Comparison of ENCODE assay signal across 9 cellular contexts in genomic region chr12:124884587-124885438, GRCh38. TPM values are rescaled to one million over a fixed set of nuclear protein-coding genes. Genes with fewer than 3 reads are reported as not detected.
DNase-seq lines count a peak whose midpoint lies in the region; ATAC-seq and TF ChIP-seq lines count a peak whose summit lies in the region.
"Had no signal": no experiment of that assay in that cellular context is flagged by ENCODE, and none has a peak within 500 bp of the region (broad histone marks: within the 10 kb centered on the region; RNA-seq: fewer than 3 reads in every experiment).

No MANE protein-coding gene starts in this region.

- TF ChIP-seq CTCF in Calu3 (IDR thresholded peaks at IDR 0.05; ENCODE audit: unreplicated experiment) = no peak
- no peak for TF ChIP-seq CTCF in WERI-Rb-1 (IDR thresholded peaks at IDR 0.05; ENCODE audit: low read depth, low read length)

- H3K36me3 ChIP-seq in WERI-Rb-1 = no peaks in the 10 kb centered on the region

- no peaks in the 10 kb centered on the region for H3K27me3 Mint-ChIP-seq in Calu3 (ENCODE audit: unreplicated experiment)

- intact Hi-C loops in Calu3 (cut with micrococcal nuclease; ENCODE audit: unreplicated experiment) = no loop called here

- peaks cover 15% of the 10 kb centered on the region for H3K4me1 Mint-ChIP-seq in Calu3 (ENCODE audit: low read depth, unreplicated experiment)
- H3K4me1 Mint-ChIP-seq in stimulated activated effector memory CD8-positive, alpha-beta T cell treated with anti-CD3 and anti-CD28 coated beads, Interleukin-12 subunit alpha, Interleukin-12 subunit beta, amount 100 ng/mL, for 72 hours = peaks cover 9% of the 10 kb centered on the region
- H3K4me1 Mint-ChIP-seq: neural crest cell had no signal

- BruUV-seq in Calu3 (replicated peaks; lab: Mats Ljungman, UMichigan) = no TSS peak

- peak; percentile 52 for DNase-seq in Calu3
- peak; percentile 65 for DNase-seq in WERI-Rb-1
- no peak for DNase-seq in NOMO-1 treated with DMSO at 0.1 percent for 48 hours (lab: John Stamatoyannopoulos, UW; ENCODE audit: unreplicated experiment)
- DNase-seq in stimulated activated CD4-positive, alpha-beta T cell treated with anti-CD3 and anti-CD28 coated beads, Interleukin-4, amount 100 ng/mL, for 24 hours = no peak
- no peak for DNase-seq in NCI-H187 treated with DMSO at 0.1 percent for 48 hours (lab: John Stamatoyannopoulos, UW)
- DNase-seq in stimulated activated effector memory CD8-positive, alpha-beta T cell treated with anti-CD3 and anti-CD28 coated beads, Interleukin-12 subunit alpha, Interleukin-12 subunit beta, amount 100 ng/mL, for 72 hours (ENCODE audit: low spot score in 2 of 2) = no peak

- ATAC-seq in GM19328 (IDR thresholded peaks at IDR 0.05; ENCODE audit: unreplicated experiment) (peak; percentile 84), HG03175 (IDR thresholded peaks at IDR 0.05; ENCODE audit: unreplicated experiment) (peak; percentile 78)
- no peak for ATAC-seq in stimulated activated effector memory CD8-positive, alpha-beta T cell treated with anti-CD3 and anti-CD28 coated beads, Interleukin-12 subunit alpha, Interleukin-12 subunit beta, amount 100 ng/mL, for 72 hours

- H3K36me3 Mint-ChIP-seq in Calu3 (ENCODE audit: insufficient read depth, unreplicated experiment) = no peaks in the 10 kb centered on the region
- H3K36me3 Mint-ChIP-seq in stimulated activated effector memory CD8-positive, alpha-beta T cell treated with anti-CD3 and anti-CD28 coated beads, Interleukin-12 subunit alpha, Interleukin-12 subunit beta, amount 100 ng/mL, for 72 hours = peaks cover 4% of the 10 kb centered on the region

- H3K9me3 ChIP-seq in WERI-Rb-1 (ENCODE audit: severe bottlenecking) = no peaks in the 10 kb centered on the region

- CTCF ChIA-PET in Calu3 (lab: Charles Lee) = interaction anchor here (0.5 kb wide), 1 partner anchor 9 kb away, joined by 4 read pairs; no protein-coding TSS in a partner anchor

- H3K9me3 Mint-ChIP-seq in Calu3 (ENCODE audit: low read depth, unreplicated experiment) = no peaks in the 10 kb centered on the region
- H3K9me3 Mint-ChIP-seq in stimulated activated effector memory CD8-positive, alpha-beta T cell treated with anti-CD3 and anti-CD28 coated beads, Interleukin-12 subunit alpha, Interleukin-12 subunit beta, amount 100 ng/mL, for 72 hours = no peaks in the 10 kb centered on the region
- H3K9me3 Mint-ChIP-seq: neural crest cell had no signal

- no peak overlapping the region for H3K4me3 Mint-ChIP-seq in Calu3 (ENCODE audit: low read depth, unreplicated experiment)
- no peak overlapping the region for H3K4me3 Mint-ChIP-seq in stimulated activated effector memory CD8-positive, alpha-beta T cell treated with anti-CD3 and anti-CD28 coated beads, Interleukin-12 subunit alpha, Interleukin-12 subunit beta, amount 100 ng/mL, for 72 hours
- H3K4me3 Mint-ChIP-seq: neural crest cell had no signal

- peak overlapping the region; percentile 26; the same call in 1 of the 2 replicates for H3K27ac ChIP-seq in WERI-Rb-1

- no peaks in the 10 kb centered on the region for H3K27me3 ChIP-seq in WERI-Rb-1 (ENCODE audit: insufficient read depth, low read depth, severe bottlenecking)

- H3K27ac Mint-ChIP-seq in Calu3 (ENCODE audit: unreplicated experiment) = peak overlapping the region; percentile 33
- H3K27ac Mint-ChIP-seq in stimulated activated effector memory CD8-positive, alpha-beta T cell treated with anti-CD3 and anti-CD28 coated beads, Interleukin-12 subunit alpha, Interleukin-12 subunit beta, amount 100 ng/mL, for 72 hours = no peak overlapping the region

- no peak overlapping the region for H3K4me3 ChIP-seq in WERI-Rb-1 (ENCODE audit: low read depth, low read length)

RNA-seq across cellular contexts. Expression of gene SCARB1, which starts 21.1 kb away (rescaled TPM):
- total RNA-seq in Calu3 (2022) = 51.6 and 57.5 TPM in 2 replicates

RNA-seq across cellular contexts. Expression of gene UBC, which starts 29.6 kb away (rescaled TPM):
- total RNA-seq in Calu3 (2022) = 1,247 and 1,434 TPM in 2 replicates

Comparison
In these comparisons a context has a peak if more than half of its experiments do, and no peak if none do; other contexts are left out.
1. DNase-seq: peak in Calu3 (single experiment) and WERI-Rb-1 (single experiment); none in NOMO-1 treated with DMSO at 0.1 percent for 48 hours (single experiment), stimulated activated CD4-positive, alpha-beta T cell treated with anti-CD3 and anti-CD28 coated beads, Interleukin-4, amount 100 ng/mL, for 24 hours (single experiment), NCI-H187 treated with DMSO at 0.1 percent for 48 hours (single experiment) and stimulated activated effector memory CD8-positive, alpha-beta T cell treated with anti-CD3 and anti-CD28 coated beads, Interleukin-12 subunit alpha, Interleukin-12 subunit beta, amount 100 ng/mL, for 72 hours (0 of 2).